ENCODE assay signal across 7 cellular contexts in genomic region chr6:107068691-107069630, GRCh38.
"Had no signal": no experiment of that assay in that cellular context is flagged by ENCODE, and none has a peak within 500 bp of the region (broad histone marks: within the 10 kb centered on the region; RNA-seq: fewer than 3 reads in every experiment).

No MANE protein-coding gene starts in this region.

- H3K27ac ChIP-seq: GM23248 had no signal

- ATAC-seq: HCT116 had no signal

- DNase-seq: GM23248, GOT3, H7, HFFc6, KBM-7 had no signal

- H3K4me3 ChIP-seq: GM23248, HAP-1 had no signal

- H3K9me3 ChIP-seq: HAP-1 had no signal

- H3K4me1 ChIP-seq: HAP-1 had no signal
